ENCODE assay signal across 2 cellular contexts in the genomic region with DNA sequence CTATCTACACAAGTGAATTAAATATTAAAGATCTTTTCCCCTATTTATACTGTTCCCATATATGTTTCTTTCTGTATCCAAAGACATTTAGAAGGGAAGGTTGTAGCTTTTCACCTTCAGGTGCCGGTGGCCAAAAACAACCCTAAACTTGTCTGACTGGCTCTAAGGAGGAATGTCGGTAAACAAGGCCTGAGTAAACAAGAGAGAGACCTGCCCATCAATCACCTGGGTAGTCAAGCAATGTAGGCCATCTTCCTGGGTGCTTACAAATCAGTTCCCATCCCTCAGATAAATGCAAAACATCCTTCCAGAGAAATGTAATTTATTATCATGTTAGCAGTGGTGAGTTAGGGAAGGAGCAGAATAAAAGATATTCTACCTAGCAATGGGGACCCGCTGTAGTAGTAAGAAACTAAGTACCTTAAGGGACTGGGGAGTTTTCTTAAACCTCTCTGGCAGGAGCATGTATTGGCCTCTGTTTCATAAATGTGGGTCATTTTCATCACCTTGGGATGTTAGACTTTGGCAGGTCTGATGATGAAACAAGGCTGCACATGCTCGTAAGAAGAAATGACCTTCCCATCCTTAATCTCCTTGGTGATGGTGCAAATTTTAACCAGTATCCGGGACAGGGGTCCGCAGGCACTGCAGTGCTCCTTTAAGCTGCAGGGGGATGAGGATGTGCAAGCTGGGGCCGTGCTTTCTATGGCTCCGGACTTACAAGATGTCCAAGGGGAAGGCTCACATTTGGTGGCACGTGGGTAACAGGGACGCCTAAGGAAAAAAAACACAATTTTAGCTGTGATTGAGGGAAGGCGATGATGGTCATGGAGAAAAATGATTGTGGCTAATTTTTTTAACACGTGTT.
TF ChIP-seq lines count a peak whose summit lies in the region.

No MANE protein-coding gene starts in this region.

TF ChIP-seq in GM23338, 12 proteins besides CTCF, POLR2A, EP300 and RAD21 (continued from another document):
- no peak for TF ChIP-seq POLR2AphosphoS5 (IDR thresholded peaks at IDR 0.05; ENCODE audit: low read depth)
- TF ChIP-seq ZNF331 (CRISPR knock-in tag; IDR thresholded peaks at IDR 0.05; ENCODE audit: low read depth): no peak
- TF ChIP-seq, protein P1, sequence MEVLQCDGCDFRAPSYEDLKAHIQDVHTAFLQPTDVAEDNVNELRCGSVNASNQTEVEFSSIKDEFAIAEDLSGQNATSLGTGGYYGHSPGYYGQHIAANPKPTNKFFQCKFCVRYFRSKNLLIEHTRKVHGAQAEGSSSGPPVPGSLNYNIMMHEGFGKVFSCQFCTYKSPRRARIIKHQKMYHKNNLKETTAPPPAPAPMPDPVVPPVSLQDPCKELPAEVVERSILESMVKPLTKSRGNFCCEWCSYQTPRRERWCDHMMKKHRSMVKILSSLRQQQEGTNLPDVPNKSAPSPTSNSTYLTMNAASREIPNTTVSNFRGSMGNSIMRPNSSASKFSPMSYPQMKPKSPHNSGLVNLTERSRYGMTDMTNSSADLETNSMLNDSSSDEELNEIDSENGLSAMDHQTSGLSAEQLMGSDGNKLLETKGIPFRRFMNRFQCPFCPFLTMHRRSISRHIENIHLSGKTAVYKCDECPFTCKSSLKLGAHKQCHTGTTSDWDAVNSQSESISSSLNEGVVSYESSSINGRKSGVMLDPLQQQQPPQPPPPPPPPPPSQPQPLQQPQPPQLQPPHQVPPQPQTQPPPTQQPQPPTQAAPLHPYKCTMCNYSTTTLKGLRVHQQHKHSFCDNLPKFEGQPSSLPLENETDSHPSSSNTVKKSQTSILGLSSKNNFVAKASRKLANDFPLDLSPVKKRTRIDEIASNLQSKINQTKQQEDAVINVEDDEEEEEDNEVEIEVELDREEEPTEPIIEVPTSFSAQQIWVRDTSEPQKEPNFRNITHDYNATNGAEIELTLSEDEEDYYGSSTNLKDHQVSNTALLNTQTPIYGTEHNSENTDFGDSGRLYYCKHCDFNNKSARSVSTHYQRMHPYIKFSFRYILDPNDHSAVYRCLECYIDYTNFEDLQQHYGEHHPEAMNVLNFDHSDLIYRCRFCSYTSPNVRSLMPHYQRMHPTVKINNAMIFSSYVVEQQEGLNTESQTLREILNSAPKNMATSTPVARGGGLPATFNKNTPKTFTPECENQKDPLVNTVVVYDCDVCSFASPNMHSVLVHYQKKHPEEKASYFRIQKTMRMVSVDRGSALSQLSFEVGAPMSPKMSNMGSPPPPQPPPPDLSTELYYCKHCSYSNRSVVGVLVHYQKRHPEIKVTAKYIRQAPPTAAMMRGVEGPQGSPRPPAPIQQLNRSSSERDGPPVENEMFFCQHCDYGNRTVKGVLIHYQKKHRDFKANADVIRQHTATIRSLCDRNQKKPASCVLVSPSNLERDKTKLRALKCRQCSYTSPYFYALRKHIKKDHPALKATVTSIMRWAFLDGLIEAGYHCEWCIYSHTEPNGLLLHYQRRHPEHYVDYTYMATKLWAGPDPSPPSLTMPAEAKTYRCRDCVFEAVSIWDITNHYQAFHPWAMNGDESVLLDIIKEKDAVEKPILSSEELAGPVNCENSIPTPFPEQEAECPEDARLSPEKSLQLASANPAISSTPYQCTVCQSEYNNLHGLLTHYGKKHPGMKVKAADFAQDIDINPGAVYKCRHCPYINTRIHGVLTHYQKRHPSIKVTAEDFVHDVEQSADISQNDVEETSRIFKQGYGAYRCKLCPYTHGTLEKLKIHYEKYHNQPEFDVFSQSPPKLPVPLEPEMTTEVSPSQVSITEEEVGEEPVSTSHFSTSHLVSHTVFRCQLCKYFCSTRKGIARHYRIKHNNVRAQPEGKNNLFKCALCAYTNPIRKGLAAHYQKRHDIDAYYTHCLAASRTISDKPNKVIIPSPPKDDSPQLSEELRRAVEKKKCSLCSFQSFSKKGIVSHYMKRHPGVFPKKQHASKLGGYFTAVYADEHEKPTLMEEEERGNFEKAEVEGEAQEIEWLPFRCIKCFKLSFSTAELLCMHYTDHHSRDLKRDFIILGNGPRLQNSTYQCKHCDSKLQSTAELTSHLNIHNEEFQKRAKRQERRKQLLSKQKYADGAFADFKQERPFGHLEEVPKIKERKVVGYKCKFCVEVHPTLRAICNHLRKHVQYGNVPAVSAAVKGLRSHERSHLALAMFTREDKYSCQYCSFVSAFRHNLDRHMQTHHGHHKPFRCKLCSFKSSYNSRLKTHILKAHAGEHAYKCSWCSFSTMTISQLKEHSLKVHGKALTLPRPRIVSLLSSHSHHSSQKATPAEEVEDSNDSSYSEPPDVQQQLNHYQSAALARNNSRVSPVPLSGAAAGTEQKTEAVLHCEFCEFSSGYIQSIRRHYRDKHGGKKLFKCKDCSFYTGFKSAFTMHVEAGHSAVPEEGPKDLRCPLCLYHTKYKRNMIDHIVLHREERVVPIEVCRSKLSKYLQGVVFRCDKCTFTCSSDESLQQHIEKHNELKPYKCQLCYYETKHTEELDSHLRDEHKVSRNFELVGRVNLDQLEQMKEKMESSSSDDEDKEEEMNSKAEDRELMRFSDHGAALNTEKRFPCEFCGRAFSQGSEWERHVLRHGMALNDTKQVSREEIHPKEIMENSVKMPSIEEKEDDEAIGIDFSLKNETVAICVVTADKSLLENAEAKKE (CRISPR knock-in tag; IDR thresholded peaks at IDR 0.05): no peak
- TF ChIP-seq NANOG (IDR thresholded peaks at IDR 0.05; ENCODE audit: borderline replicate concordance): no peak
- TF ChIP-seq EZH2 (IDR thresholded peaks at IDR 0.05; ENCODE audit: low read depth, unreplicated experiment): no peak
- no peak for TF ChIP-seq EZH2phosphoT487 (IDR thresholded peaks at IDR 0.05; ENCODE audit: unreplicated experiment)

TF ChIP-seq in SK-N-SH treated with all-trans-retinoic acid at 6 μM for 48 hours, 23 proteins besides CTCF, POLR2A, EP300 and RAD21 (continued from another document):
- TF ChIP-seq, protein P2, sequence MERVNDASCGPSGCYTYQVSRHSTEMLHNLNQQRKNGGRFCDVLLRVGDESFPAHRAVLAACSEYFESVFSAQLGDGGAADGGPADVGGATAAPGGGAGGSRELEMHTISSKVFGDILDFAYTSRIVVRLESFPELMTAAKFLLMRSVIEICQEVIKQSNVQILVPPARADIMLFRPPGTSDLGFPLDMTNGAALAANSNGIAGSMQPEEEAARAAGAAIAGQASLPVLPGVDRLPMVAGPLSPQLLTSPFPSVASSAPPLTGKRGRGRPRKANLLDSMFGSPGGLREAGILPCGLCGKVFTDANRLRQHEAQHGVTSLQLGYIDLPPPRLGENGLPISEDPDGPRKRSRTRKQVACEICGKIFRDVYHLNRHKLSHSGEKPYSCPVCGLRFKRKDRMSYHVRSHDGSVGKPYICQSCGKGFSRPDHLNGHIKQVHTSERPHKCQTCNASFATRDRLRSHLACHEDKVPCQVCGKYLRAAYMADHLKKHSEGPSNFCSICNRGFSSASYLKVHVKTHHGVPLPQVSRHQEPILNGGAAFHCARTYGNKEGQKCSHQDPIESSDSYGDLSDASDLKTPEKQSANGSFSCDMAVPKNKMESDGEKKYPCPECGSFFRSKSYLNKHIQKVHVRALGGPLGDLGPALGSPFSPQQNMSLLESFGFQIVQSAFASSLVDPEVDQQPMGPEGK (CRISPR knock-in tag; IDR thresholded peaks at IDR 0.05; ENCODE audit: borderline replicate concordance): no peak
- TF ChIP-seq GLIS3 (CRISPR knock-in tag; IDR thresholded peaks at IDR 0.05): no peak
- TF ChIP-seq, protein P3, sequence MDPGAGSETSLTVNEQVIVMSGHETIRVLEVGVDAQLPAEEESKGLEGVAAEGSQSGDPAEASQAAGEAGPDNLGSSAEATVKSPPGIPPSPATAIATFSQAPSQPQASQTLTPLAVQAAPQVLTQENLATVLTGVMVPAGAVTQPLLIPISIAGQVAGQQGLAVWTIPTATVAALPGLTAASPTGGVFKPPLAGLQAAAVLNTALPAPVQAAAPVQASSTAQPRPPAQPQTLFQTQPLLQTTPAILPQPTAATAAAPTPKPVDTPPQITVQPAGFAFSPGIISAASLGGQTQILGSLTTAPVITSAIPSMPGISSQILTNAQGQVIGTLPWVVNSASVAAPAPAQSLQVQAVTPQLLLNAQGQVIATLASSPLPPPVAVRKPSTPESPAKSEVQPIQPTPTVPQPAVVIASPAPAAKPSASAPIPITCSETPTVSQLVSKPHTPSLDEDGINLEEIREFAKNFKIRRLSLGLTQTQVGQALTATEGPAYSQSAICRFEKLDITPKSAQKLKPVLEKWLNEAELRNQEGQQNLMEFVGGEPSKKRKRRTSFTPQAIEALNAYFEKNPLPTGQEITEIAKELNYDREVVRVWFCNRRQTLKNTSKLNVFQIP (CRISPR knock-in tag; IDR thresholded peaks at IDR 0.05; ENCODE audit: borderline replicate concordance, low read depth): no peak
- TF ChIP-seq, protein P4, sequence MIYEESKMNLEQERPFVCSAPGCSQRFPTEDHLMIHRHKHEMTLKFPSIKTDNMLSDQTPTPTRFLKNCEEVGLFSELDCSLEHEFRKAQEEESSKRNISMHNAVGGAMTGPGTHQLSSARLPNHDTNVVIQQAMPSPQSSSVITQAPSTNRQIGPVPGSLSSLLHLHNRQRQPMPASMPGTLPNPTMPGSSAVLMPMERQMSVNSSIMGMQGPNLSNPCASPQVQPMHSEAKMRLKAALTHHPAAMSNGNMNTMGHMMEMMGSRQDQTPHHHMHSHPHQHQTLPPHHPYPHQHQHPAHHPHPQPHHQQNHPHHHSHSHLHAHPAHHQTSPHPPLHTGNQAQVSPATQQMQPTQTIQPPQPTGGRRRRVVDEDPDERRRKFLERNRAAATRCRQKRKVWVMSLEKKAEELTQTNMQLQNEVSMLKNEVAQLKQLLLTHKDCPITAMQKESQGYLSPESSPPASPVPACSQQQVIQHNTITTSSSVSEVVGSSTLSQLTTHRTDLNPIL (CRISPR knock-in tag; IDR thresholded peaks at IDR 0.05; ENCODE audit: low read depth): no peak
- no peak for TF ChIP-seq ZNF8 (CRISPR knock-in tag; IDR thresholded peaks at IDR 0.05)
- TF ChIP-seq ZNF565 (CRISPR knock-in tag; conservative IDR thresholded peaks at IDR 0.05; ENCODE audit: low read depth): no peak
- TF ChIP-seq, protein P5, sequence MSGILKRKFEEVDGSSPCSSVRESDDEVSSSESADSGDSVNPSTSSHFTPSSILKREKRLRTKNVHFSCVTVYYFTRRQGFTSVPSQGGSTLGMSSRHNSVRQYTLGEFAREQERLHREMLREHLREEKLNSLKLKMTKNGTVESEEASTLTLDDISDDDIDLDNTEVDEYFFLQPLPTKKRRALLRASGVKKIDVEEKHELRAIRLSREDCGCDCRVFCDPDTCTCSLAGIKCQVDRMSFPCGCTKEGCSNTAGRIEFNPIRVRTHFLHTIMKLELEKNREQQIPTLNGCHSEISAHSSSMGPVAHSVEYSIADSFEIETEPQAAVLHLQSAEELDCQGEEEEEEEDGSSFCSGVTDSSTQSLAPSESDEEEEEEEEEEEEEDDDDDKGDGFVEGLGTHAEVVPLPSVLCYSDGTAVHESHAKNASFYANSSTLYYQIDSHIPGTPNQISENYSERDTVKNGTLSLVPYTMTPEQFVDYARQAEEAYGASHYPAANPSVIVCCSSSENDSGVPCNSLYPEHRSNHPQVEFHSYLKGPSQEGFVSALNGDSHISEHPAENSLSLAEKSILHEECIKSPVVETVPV (CRISPR knock-in tag; IDR thresholded peaks at IDR 0.05): no peak
- no peak for TF ChIP-seq BACH2 (CRISPR knock-in tag; IDR thresholded peaks at IDR 0.05; ENCODE audit: borderline replicate concordance)
- TF ChIP-seq ARNTL (CRISPR knock-in tag; IDR thresholded peaks at IDR 0.05; ENCODE audit: borderline replicate concordance, low read depth): no peak
- no peak for TF ChIP-seq ESRRG (CRISPR knock-in tag; IDR thresholded peaks at IDR 0.05)
- no peak for TF ChIP-seq ISL1 (CRISPR knock-in tag; IDR thresholded peaks at IDR 0.05)
- TF ChIP-seq ZFP3 (CRISPR knock-in tag; IDR thresholded peaks at IDR 0.05): no peak
- TF ChIP-seq ZNF70 (CRISPR knock-in tag; IDR thresholded peaks at IDR 0.05): no peak
- no peak for TF ChIP-seq PPARA (CRISPR knock-in tag; IDR thresholded peaks at IDR 0.05; ENCODE audit: borderline replicate concordance)
- TF ChIP-seq CSDC2 (CRISPR knock-in tag; IDR thresholded peaks at IDR 0.05): no peak
- TF ChIP-seq TOX (CRISPR knock-in tag; IDR thresholded peaks at IDR 0.05; ENCODE audit: borderline replicate concordance): no peak
- no peak for TF ChIP-seq SNAI2 (CRISPR knock-in tag; IDR thresholded peaks at IDR 0.05)
- TF ChIP-seq, protein P6, sequence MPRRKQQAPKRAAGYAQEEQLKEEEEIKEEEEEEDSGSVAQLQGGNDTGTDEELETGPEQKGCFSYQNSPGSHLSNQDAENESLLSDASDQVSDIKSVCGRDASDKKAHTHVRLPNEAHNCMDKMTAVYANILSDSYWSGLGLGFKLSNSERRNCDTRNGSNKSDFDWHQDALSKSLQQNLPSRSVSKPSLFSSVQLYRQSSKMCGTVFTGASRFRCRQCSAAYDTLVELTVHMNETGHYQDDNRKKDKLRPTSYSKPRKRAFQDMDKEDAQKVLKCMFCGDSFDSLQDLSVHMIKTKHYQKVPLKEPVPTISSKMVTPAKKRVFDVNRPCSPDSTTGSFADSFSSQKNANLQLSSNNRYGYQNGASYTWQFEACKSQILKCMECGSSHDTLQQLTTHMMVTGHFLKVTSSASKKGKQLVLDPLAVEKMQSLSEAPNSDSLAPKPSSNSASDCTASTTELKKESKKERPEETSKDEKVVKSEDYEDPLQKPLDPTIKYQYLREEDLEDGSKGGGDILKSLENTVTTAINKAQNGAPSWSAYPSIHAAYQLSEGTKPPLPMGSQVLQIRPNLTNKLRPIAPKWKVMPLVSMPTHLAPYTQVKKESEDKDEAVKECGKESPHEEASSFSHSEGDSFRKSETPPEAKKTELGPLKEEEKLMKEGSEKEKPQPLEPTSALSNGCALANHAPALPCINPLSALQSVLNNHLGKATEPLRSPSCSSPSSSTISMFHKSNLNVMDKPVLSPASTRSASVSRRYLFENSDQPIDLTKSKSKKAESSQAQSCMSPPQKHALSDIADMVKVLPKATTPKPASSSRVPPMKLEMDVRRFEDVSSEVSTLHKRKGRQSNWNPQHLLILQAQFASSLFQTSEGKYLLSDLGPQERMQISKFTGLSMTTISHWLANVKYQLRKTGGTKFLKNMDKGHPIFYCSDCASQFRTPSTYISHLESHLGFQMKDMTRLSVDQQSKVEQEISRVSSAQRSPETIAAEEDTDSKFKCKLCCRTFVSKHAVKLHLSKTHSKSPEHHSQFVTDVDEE (CRISPR knock-in tag; IDR thresholded peaks at IDR 0.05): no peak
